13 cellular contexts compared by ENCODE assay signal in the genomic region with DNA sequence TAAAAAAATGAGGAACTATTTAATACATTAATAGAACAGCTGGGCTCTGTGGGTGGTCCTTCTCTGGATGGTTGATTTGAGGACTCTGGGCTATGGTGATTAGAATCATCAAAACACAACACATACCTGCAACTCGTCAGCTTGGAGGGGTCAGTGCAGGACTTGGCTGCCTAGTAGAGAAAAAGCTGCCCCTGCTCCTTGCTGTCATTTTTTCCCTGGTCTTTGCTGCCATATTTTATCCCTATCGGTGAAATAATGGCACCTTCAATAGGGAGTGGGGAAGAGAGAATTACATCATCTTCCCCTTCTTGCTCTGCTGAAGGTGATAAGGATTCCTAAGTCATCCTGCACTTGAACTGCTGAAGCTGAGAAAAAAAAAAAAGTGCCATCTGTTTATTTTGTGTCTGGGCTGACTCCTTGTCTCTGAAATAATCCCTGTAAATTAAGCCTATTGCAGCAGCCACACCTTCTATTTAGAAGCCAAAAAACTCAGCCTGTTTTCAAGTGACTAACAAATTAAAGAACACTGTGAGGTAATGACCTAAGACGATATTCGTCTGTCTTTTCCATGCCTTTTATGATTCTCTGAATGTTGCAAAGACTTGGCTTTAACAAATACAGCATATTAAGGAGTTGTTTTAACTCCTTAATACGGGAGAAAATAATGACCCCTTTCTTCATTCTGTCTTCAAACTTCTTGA.
DNase-seq lines count a peak whose midpoint lies in the region; ATAC-seq, FAIRE-seq and TF ChIP-seq lines count a peak whose summit lies in the region.
"Had no signal": no experiment of that assay in that cellular context is flagged by ENCODE, and none has a peak within 500 bp of the region (broad histone marks: within the 10 kb centered on the region; RNA-seq: fewer than 3 reads in every experiment).

No MANE protein-coding gene starts in this region.

- H3K27ac Mint-ChIP-seq in endothelial cell (ENCODE audit: unreplicated experiment), result peak overlapping the region; percentile 14
- no peak overlapping the region for H3K27ac Mint-ChIP-seq in immature natural killer cell
- H3K27ac Mint-ChIP-seq: memory B cell; stimulated activated naive CD8-positive, alpha-beta T cell treated with anti-CD3 and anti-CD28 coated beads, Interleukin-15, Interleukin-2, amounts not matched to agents 100 ng/mL and 50 ng/mL, for 24 hours had no signal

- H3K36me3 Mint-ChIP-seq in endothelial cell (ENCODE audit: low read depth, unreplicated experiment) (no peaks in the 10 kb centered on the region), immature natural killer cell (no peaks in the 10 kb centered on the region)
- H3K36me3 Mint-ChIP-seq: memory B cell had no signal

- no peaks in the 10 kb centered on the region for H3K9me3 Mint-ChIP-seq in endothelial cell (ENCODE audit: unreplicated experiment)
- H3K9me3 Mint-ChIP-seq in immature natural killer cell, result no peaks in the 10 kb centered on the region
- H3K9me3 Mint-ChIP-seq: memory B cell; stimulated activated naive CD8-positive, alpha-beta T cell treated with anti-CD3 and anti-CD28 coated beads, Interleukin-15, Interleukin-2, amounts not matched to agents 100 ng/mL and 50 ng/mL, for 24 hours had no signal

- H3K4me3 Mint-ChIP-seq in endothelial cell (ENCODE audit: unreplicated experiment) (no peak overlapping the region), immature natural killer cell (no peak overlapping the region)
- H3K4me3 Mint-ChIP-seq: memory B cell; stimulated activated naive CD8-positive, alpha-beta T cell treated with anti-CD3 and anti-CD28 coated beads, Interleukin-15, Interleukin-2, amounts not matched to agents 100 ng/mL and 50 ng/mL, for 24 hours had no signal

- DNase-seq in ELF-1 (ENCODE audit: low read depth, low spot score) (peak; percentile 26), NCI-H82 treated with DMSO at 0.1 percent for 48 hours (lab: John Stamatoyannopoulos, UW; ENCODE audit: unreplicated experiment) (peak; percentile 91), endothelial cell (ENCODE audit: low spot score) (no peak), myocyte (ENCODE audit: low read depth) (peak; percentile 11), frontal cortex (ENCODE audit: low spot score in 2 of 2) (no peak), omental fat pad (ENCODE audit: low spot score) (no peak), immature natural killer cell (no peak), NCI-H128 (lab: John Stamatoyannopoulos, UW; ENCODE audit: unreplicated experiment) (no peak)
- DNase-seq: AML-193, dermis blood vessel endothelial cell, uterus had no signal

- TF ChIP-seq CTCF in endothelial cell (IDR thresholded peaks at IDR 0.05; ENCODE audit: unreplicated experiment), result no peak
- no peak for TF ChIP-seq CTCF in omental fat pad (IDR thresholded peaks at IDR 0.05)

- FAIRE-seq in frontal cortex (lab: Jason Lieb, UNC), result no peak

- H3K27me3 Mint-ChIP-seq in endothelial cell (ENCODE audit: unreplicated experiment) (peaks cover 1% of the 10 kb centered on the region), immature natural killer cell (ENCODE audit: low read depth in 3 of 3) (no peaks in the 10 kb centered on the region)
- H3K27me3 Mint-ChIP-seq: memory B cell; stimulated activated naive CD8-positive, alpha-beta T cell treated with anti-CD3 and anti-CD28 coated beads, Interleukin-15, Interleukin-2, amounts not matched to agents 100 ng/mL and 50 ng/mL, for 24 hours had no signal

- ATAC-seq in omental fat pad (ENCODE audit: low FRiP score), result no peak

- H3K4me1 Mint-ChIP-seq in endothelial cell (ENCODE audit: unreplicated experiment), result peaks cover 54% of the 10 kb centered on the region
- H3K4me1 Mint-ChIP-seq in immature natural killer cell, result peaks cover 2 to 27% of the 10 kb centered on the region in 2 donors
- H3K4me1 Mint-ChIP-seq: memory B cell had no signal

Comparison
In these comparisons a context has a peak if more than half of its experiments do, and no peak if none do; other contexts are left out.
1. DNase-seq: peak in ELF-1 (single experiment), NCI-H82 treated with DMSO at 0.1 percent for 48 hours (single experiment) and myocyte (single experiment); none in endothelial cell (single experiment), frontal cortex (0 of 2), omental fat pad (single experiment), immature natural killer cell (0 of 3) and NCI-H128 (single experiment).